In genomic region chr4:173185832-173186545, GRCh38 we compare ENCODE assay signal across 12 cellular contexts. TPM values are rescaled to one million over a fixed set of nuclear protein-coding genes. Genes with fewer than 3 reads are reported as not detected.
DNase-seq lines count a peak whose midpoint lies in the region; ATAC-seq and TF ChIP-seq lines count a peak whose summit lies in the region.
"Had no signal": no experiment of that assay in that cellular context is flagged by ENCODE, and none has a peak within 500 bp of the region (broad histone marks: within the 10 kb centered on the region; RNA-seq: fewer than 3 reads in every experiment).

No MANE protein-coding gene starts in this region.

- CTCF ChIA-PET in Calu3 (lab: Charles Lee): interaction anchor here (0.6 to 1.1 kb wide), 2 partner anchors 18 to 25 kb away, joined by 3 read pairs; no protein-coding TSS in a partner anchor

- BruUV-seq in Calu3 (replicated peaks; lab: Mats Ljungman, UMichigan): no TSS peak

- DNase-seq in Calu3 (no peak), NCI-H524 treated with DMSO at 0.1 percent for 48 hours (lab: John Stamatoyannopoulos, UW) (peak; percentile 58), fibroblast of gingiva (ENCODE audit: low read depth) (peak; percentile 5), hippocampal formation (lab: John Stamatoyannopoulos, UW) (no peak), A172 (ENCODE audit: low spot score) (no peak)
- DNase-seq: activated effector memory CD4-positive, alpha-beta T cell treated with Interleukin-2 at 50 U/mL for 16 hours; DND-41; NK-92 treated with Interleukin-12 subunit alpha and Interleukin-12 subunit beta, amount 100 ng/mL, for 24 hours had no signal

- H3K4me1 Mint-ChIP-seq in Calu3 (ENCODE audit: low read depth, unreplicated experiment): peaks cover 61% of the 10 kb centered on the region

- peak overlapping the region; percentile 77 for H3K27ac Mint-ChIP-seq in Calu3 (ENCODE audit: unreplicated experiment)

- ATAC-seq in GM21723 (IDR thresholded peaks at IDR 0.05; ENCODE audit: unreplicated experiment) (peak; percentile 66), GM19324 (IDR thresholded peaks at IDR 0.05; ENCODE audit: low FRiP score, unreplicated experiment) (no peak), HG03196 (IDR thresholded peaks at IDR 0.05; ENCODE audit: unreplicated experiment) (no peak)

- intact Hi-C loops in Calu3 (cut with micrococcal nuclease; ENCODE audit: unreplicated experiment): loop anchor here (2.0 kb wide), 1 partner anchor 15 kb away; no protein-coding TSS in a partner anchor

- peaks cover 9% of the 10 kb centered on the region for H3K36me3 Mint-ChIP-seq in Calu3 (ENCODE audit: insufficient read depth, unreplicated experiment)
- H3K36me3 Mint-ChIP-seq: IgD-negative memory B cell had no signal

- no peaks in the 10 kb centered on the region for H3K9me3 Mint-ChIP-seq in Calu3 (ENCODE audit: low read depth, unreplicated experiment)
- H3K9me3 Mint-ChIP-seq: IgD-negative memory B cell had no signal

- H3K27me3 Mint-ChIP-seq in Calu3 (ENCODE audit: unreplicated experiment): no peaks in the 10 kb centered on the region
- H3K27me3 Mint-ChIP-seq: IgD-negative memory B cell had no signal

- TF ChIP-seq CTCF in Calu3 (IDR thresholded peaks at IDR 0.05; ENCODE audit: unreplicated experiment): no peak

- peak overlapping the region; percentile 18 for H3K4me3 Mint-ChIP-seq in Calu3 (ENCODE audit: low read depth, unreplicated experiment)

RNA-seq across cellular contexts. Expression of gene GALNT7, which starts 17.4 kb away (rescaled TPM):
- 47.7 and 51.6 TPM in 2 replicates for total RNA-seq in Calu3 (2022)
- 43.2 and 48.9 TPM in 2 replicates for total RNA-seq in A172 (2014; rRNA removed; shearing (Covaris generic))

Comparison
In these comparisons a context has a peak if more than half of its experiments do, and no peak if none do; other contexts are left out.
1. DNase-seq: peak in NCI-H524 treated with DMSO at 0.1 percent for 48 hours (single experiment) and fibroblast of gingiva (single experiment); none in Calu3 (single experiment), hippocampal formation (0 of 2) and A172 (single experiment).